1 cellular context compared by ENCODE assay signal in the genomic region with DNA sequence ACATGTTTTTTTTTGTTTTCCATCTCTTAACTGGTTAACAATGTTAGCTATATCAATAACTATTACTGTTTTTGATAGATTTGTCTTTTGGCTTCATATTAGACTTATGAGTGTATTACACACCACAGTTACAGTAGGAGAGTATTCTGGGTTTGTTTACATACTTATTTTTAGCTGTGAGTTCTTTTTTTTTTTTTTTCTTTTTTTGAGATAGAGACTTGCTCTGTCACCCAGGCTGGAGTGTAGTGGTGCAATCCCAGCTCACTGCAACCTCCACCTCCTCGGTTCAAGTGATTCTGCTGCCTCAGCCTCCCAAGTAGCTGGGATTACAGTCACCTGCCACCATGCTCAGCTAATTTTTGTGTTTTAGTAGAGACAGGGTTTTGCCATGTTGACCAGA.
TF ChIP-seq lines count a peak whose summit lies in the region.

No MANE protein-coding gene starts in this region.

TF ChIP-seq in GM12878, 131 proteins besides CTCF, POLR2A, EP300 and RAD21:
- 0 out of 2 replicates have a peak, but pooled peaks have one; percentile 10 for TF ChIP-seq MEF2A (IDR thresholded peaks at IDR 0.05; ENCODE audit: insufficient read depth, low read depth, low read length)
- TF ChIP-seq ATF7 (IDR thresholded peaks at IDR 0.05; ENCODE audit: low read depth): no peak
- no peak for TF ChIP-seq NFXL1 (IDR thresholded peaks at IDR 0.05; ENCODE audit: borderline replicate concordance)
- TF ChIP-seq PAX8 (IDR thresholded peaks at IDR 0.05): no peak
